In genomic region chr2:239962890-239963591, GRCh38 we compare ENCODE assay signal across 21 cellular contexts.
DNase-seq lines count a peak whose midpoint lies in the region; ATAC-seq, FAIRE-seq and TF ChIP-seq lines count a peak whose summit lies in the region.
"Had no signal": no experiment of that assay in that cellular context is flagged by ENCODE, and none has a peak within 500 bp of the region (broad histone marks: within the 10 kb centered on the region; RNA-seq: fewer than 3 reads in every experiment).

No MANE protein-coding gene starts in this region.

- H3K36me3 Mint-ChIP-seq in glutamatergic neuron (ENCODE audit: unreplicated experiment): peaks cover 26% of the 10 kb centered on the region
- H3K36me3 Mint-ChIP-seq in Calu3 (ENCODE audit: insufficient read depth, unreplicated experiment): peaks cover 11% of the 10 kb centered on the region

- no peaks in the 10 kb centered on the region for H3K79me2 ChIP-seq in H1 (ENCODE audit: control insufficient read depth in 1 of 2, insufficient read depth in 2 of 2, low read length in 2 of 2)

- H4K91ac ChIP-seq in H1 (replicated peaks; ENCODE audit: insufficient read length, low read length): no peak overlapping the region

- H2AFZ ChIP-seq in H1 (ENCODE audit: low read length): no peak overlapping the region

- no peak overlapping the region for H3K9ac ChIP-seq in H1 (replicated peaks in 1 of 4; ENCODE audit: extremely low read depth in 1 of 4, low read depth in 3 of 4, low read length in 3 of 4)
- H3K9ac ChIP-seq: KMS-11 had no signal

- no peak overlapping the region for H3K56ac ChIP-seq in H1 (replicated peaks; ENCODE audit: insufficient read length, low read depth, low read length)

- no peak overlapping the region for H3K4me3 ChIP-seq in H1 (ENCODE audit: extremely low read depth in 1 of 4, insufficient read depth in 2 of 4, low read depth in 3 of 4, low read length in 4 of 4)
- H3K4me3 ChIP-seq: A549 had no signal

- no peak overlapping the region for H3K27ac ChIP-seq in H1 (ENCODE audit: low read depth, low read length)
- H3K27ac ChIP-seq: A549, HL-60, KMS-11 had no signal

- H3K23ac ChIP-seq in H1 (ENCODE audit: insufficient read length): no peak overlapping the region

- no peak overlapping the region for H3K14ac ChIP-seq in H1 (ENCODE audit: insufficient read length)

- peaks cover 3% of the 10 kb centered on the region for H3K79me1 ChIP-seq in H1 (ENCODE audit: low read depth, low read length)

- H4K5ac ChIP-seq in H1 (ENCODE audit: insufficient read length, low read depth, low read length): no peak overlapping the region

- CTCF ChIA-PET in H1 (lab: Charles Lee; ENCODE audit: partially characterized antibody): interaction anchor here (0.8 to 6.2 kb wide), 6 partner anchors 9 to 564 kb away, joined by 3 to 41 read pairs (median 3); no protein-coding TSS in a partner anchor
- CTCF ChIA-PET in Calu3 (lab: Charles Lee): interaction anchor here (0.7 kb wide), 1 partner anchor 22 kb away, joined by 3 read pairs; no protein-coding TSS in a partner anchor

- no peak overlapping the region for H3K4ac ChIP-seq in H1 (replicated peaks; ENCODE audit: insufficient read length, low read depth, low read length)

- H3K18ac ChIP-seq in H1 (ENCODE audit: extremely low read depth, low read length): no peak overlapping the region

- intact Hi-C loops in Right ventricle myocardium inferior (cut with DNase I) (no loop called here), cardiac septum (cut with DNase I) (no loop called here), Calu3 (cut with micrococcal nuclease; ENCODE audit: unreplicated experiment) (no loop called here)

- TF ChIP-seq CTCF in H1 (IDR thresholded peaks at IDR 0.05; ENCODE audit: control extremely low read depth in 1 of 3, insufficient read depth in 1 of 3, low read depth in 1 of 3, low read length in 3 of 3) (no peak), glutamatergic neuron (IDR thresholded peaks at IDR 0.05; ENCODE audit: partially characterized antibody, unreplicated experiment) (no peak), Calu3 (IDR thresholded peaks at IDR 0.05; ENCODE audit: unreplicated experiment) (no peak)

- H4K20me1 ChIP-seq in H1 (replicated peaks in 1 of 2; ENCODE audit: control insufficient read depth in 1 of 2, insufficient read depth in 2 of 2, low read length in 2 of 2): peaks cover 0 to 2% of the 10 kb centered on the region in 2 experiments

- TF ChIP-seq EP300 in H1 (IDR thresholded peaks at IDR 0.05; ENCODE audit: borderline replicate concordance in 1 of 2, low read depth in 2 of 2, low read length in 2 of 2): no peak

- H4K8ac ChIP-seq in H1 (ENCODE audit: extremely low read depth, insufficient read depth, low read length): peak overlapping the region; percentile 8; the same call in 1 of the 2 replicates

- H2BK20ac ChIP-seq in H1 (ENCODE audit: low read length): no peak overlapping the region

- no peak overlapping the region for H2AK5ac ChIP-seq in H1 (ENCODE audit: low read depth, low read length)

- H3K27me3 ChIP-seq in H1 (replicated peaks in 1 of 4; ENCODE audit: control insufficient read depth in 3 of 4, extremely low read depth in 1 of 4, insufficient read depth in 3 of 4, low read length in 3 of 4): no peaks in the 10 kb centered on the region

- H3K27me3 Mint-ChIP-seq in glutamatergic neuron (ENCODE audit: unreplicated experiment) (peaks cover 6% of the 10 kb centered on the region), Calu3 (ENCODE audit: unreplicated experiment) (no peaks in the 10 kb centered on the region)

- peak; percentile 40 for DNase-seq in Right ventricle myocardium inferior (ENCODE audit: missing footprints)
- no peak for DNase-seq in cardiac septum (ENCODE audit: low spot score)
- no peak for DNase-seq in H1 (ENCODE audit: low read depth in 1 of 2, low spot score in 2 of 2)
- peak; percentile 82 for DNase-seq in pons (ENCODE audit: low spot score)
- DNase-seq in glutamatergic neuron: no peak
- DNase-seq in Calu3: no peak
- DNase-seq in stimulated activated CD4-positive, alpha-beta T cell treated with anti-CD3 and anti-CD28 coated beads, Interleukin-4, amount 100 ng/mL, for 1 hour: no peak
- DNase-seq: CD8-positive, alpha-beta T cell; DMS53; NCI-H1417; NCI-H187; NCI-H226; NCI-H524; NCI-H82; RPMI8226; SIG-M5 had no signal

- no peaks in the 10 kb centered on the region for H3K9me3 ChIP-seq in H1 (ENCODE audit: insufficient read depth in 2 of 2, low read depth in 1 of 2, low read length in 1 of 2)
- H3K9me3 ChIP-seq: A549 had no signal

- no peak overlapping the region for H2BK15ac ChIP-seq in H1 (ENCODE audit: low read length)

- 88% methylated on average over 11 of the region's 11 CpGs; no CpG with 5 or more reads in 1 of the 2 experiments for WGBS in H1 (ENCODE audit: extremely low coverage in 1 of 2, insufficient coverage in 1 of 2, insufficient read length in 1 of 2, insufficient replicate concordance in 2 of 2, low coverage in 1 of 2, low lambda C conversion rate in 2 of 2, missing lambda C conversion rate in 1 of 2), 2 experiments

- no peak overlapping the region for H2BK12ac ChIP-seq in H1 (ENCODE audit: low read depth, low read length)

- no peak overlapping the region for H2BK120ac ChIP-seq in H1 (replicated peaks; ENCODE audit: low read depth, low read length)

- H3K4me3 Mint-ChIP-seq in glutamatergic neuron (ENCODE audit: unreplicated experiment) (no peak overlapping the region), Calu3 (ENCODE audit: low read depth, unreplicated experiment) (no peak overlapping the region)
- H3K4me3 Mint-ChIP-seq: CD8-positive, alpha-beta T cell had no signal

- POLR2A ChIA-PET in H1 (lab: Charles Lee; ENCODE audit: partially characterized antibody): no interaction called here

- H3K27ac Mint-ChIP-seq in glutamatergic neuron (ENCODE audit: unreplicated experiment) (no peak overlapping the region), Calu3 (ENCODE audit: unreplicated experiment) (no peak overlapping the region)
- H3K27ac Mint-ChIP-seq: CD8-positive, alpha-beta T cell had no signal

- no peaks in the 10 kb centered on the region; the same call in 1 of the 2 replicates for H3K23me2 ChIP-seq in H1 (ENCODE audit: low read depth, low read length)

- H3K4me1 Mint-ChIP-seq in glutamatergic neuron (ENCODE audit: low read depth, unreplicated experiment): peaks cover 6% of the 10 kb centered on the region
- H3K4me1 Mint-ChIP-seq in Calu3 (ENCODE audit: low read depth, unreplicated experiment): no peaks in the 10 kb centered on the region

- no peak for ATAC-seq in Right ventricle myocardium inferior
- ATAC-seq: A549; CD8-positive, alpha-beta T cell had no signal

- H3K4me2 ChIP-seq in H1 (ENCODE audit: insufficient read depth in 1 of 2, low read depth in 2 of 2, low read length in 2 of 2): no peak overlapping the region
- H3K4me2 ChIP-seq: A549, KMS-11 had no signal

- no peak for TF ChIP-seq RAD21 in H1 (IDR thresholded peaks at IDR 0.05 in 1 of 2, conservative IDR thresholded peaks at IDR 0.05 in 1 of 2; ENCODE audit: low read depth in 2 of 2, low read length in 2 of 2)

- H2BK5ac ChIP-seq in H1 (ENCODE audit: low read depth, low read length): no peak overlapping the region

- no peak for FAIRE-seq in H1 (lab: Jason Lieb, UNC)
- FAIRE-seq: A549, GM12892, GM18507 had no signal

- TF ChIP-seq POLR2A in H1 (IDR thresholded peaks at IDR 0.05; ENCODE audit: control extremely low read depth in 1 of 2, low read depth in 2 of 2, low read length in 2 of 2): no peak

- peaks cover 0 to 6% (median 0%) of the 10 kb centered on the region in 4 experiments; a peak in 2 of 7 replicates for H3K4me1 ChIP-seq in H1 (replicated peaks in 1 of 4; ENCODE audit: control insufficient read depth in 3 of 4, insufficient read depth in 4 of 4, low read length in 3 of 4)
- H3K4me1 ChIP-seq: A549 had no signal

- peaks cover 2% of the 10 kb centered on the region for H3K9me3 Mint-ChIP-seq in glutamatergic neuron (ENCODE audit: unreplicated experiment)
- H3K9me3 Mint-ChIP-seq in Calu3 (ENCODE audit: low read depth, unreplicated experiment): no peaks in the 10 kb centered on the region
- H3K9me3 Mint-ChIP-seq: CD8-positive, alpha-beta T cell had no signal

- BruUV-seq in Calu3 (replicated peaks; lab: Mats Ljungman, UMichigan): no TSS peak

- peaks cover 0 to 12% (median 7%) of the 10 kb centered on the region in 4 experiments; a peak in 7 of 8 replicates for H3K36me3 ChIP-seq in H1 (ENCODE audit: control insufficient read depth in 2 of 4, insufficient read depth in 4 of 4, low read length in 3 of 4)

TF ChIP-seq in H1, 55 proteins besides CTCF, POLR2A, EP300 and RAD21 (continues in another document):
- no peak for TF ChIP-seq CHD1 (IDR thresholded peaks at IDR 0.05; ENCODE audit: low read depth, low read length)
- TF ChIP-seq USF2 (IDR thresholded peaks at IDR 0.05; ENCODE audit: low read length): no peak
- TF ChIP-seq MAX (IDR thresholded peaks at IDR 0.05): no peak
- no peak for TF ChIP-seq RBBP5 (IDR thresholded peaks at IDR 0.05; ENCODE audit: borderline replicate concordance, low read depth, low read length)
- TF ChIP-seq FOSL1 (IDR thresholded peaks at IDR 0.05; ENCODE audit: insufficient read depth, low read depth, low read length): no peak
- no peak for TF ChIP-seq HDAC2 (IDR thresholded peaks at IDR 0.05; ENCODE audit: borderline replicate concordance in 1 of 2, low read depth in 2 of 2, low read length in 2 of 2)
- TF ChIP-seq SRF (IDR thresholded peaks at IDR 0.05; ENCODE audit: low read depth, low read length): no peak
- TF ChIP-seq CBX8 (IDR thresholded peaks at IDR 0.05; ENCODE audit: borderline replicate concordance, low read depth, low read length): no peak
- TF ChIP-seq ATF2 (IDR thresholded peaks at IDR 0.05; ENCODE audit: low read length): no peak

Comparison
In these comparisons a context has a peak if more than half of its experiments do, and no peak if none do; other contexts are left out.
1. DNase-seq: peak in Right ventricle myocardium inferior (single experiment) and pons (single experiment); none in cardiac septum (single experiment), H1 (0 of 2), glutamatergic neuron (single experiment), Calu3 (single experiment) and stimulated activated CD4-positive, alpha-beta T cell treated with anti-CD3 and anti-CD28 coated beads, Interleukin-4, amount 100 ng/mL, for 1 hour (single experiment).